Comparison of ENCODE assay signal across 28 cellular contexts in genomic region chr5:145738227-145738626, GRCh38.
"Had no signal": no experiment of that assay in that cellular context is flagged by ENCODE, and none has a peak within 500 bp of the region (broad histone marks: within the 10 kb centered on the region; RNA-seq: fewer than 3 reads in every experiment).

No MANE protein-coding gene starts in this region.

- DNase-seq: cortex of kidney; effector CD8-positive, alpha-beta T cell; effector memory CD8-positive, alpha-beta T cell; endodermal cell; erythroblast; esophagus squamous epithelium; foreskin fibroblast; foreskin melanocyte; gastrocnemius medialis; glutamatergic neuron; head of caudate nucleus; heart right ventricle; hippocampal formation; left cardiac atrium; left lung; left ventricle myocardium superior; lower lobe of right lung; mesenchymal stem cell; naive B cell; naive thymus-derived CD8-positive, alpha-beta T cell had no signal

- H3K4me1 Mint-ChIP-seq: endodermal cell; mesothelial cell of epicardium; naive B cell; naive thymus-derived CD8-positive, alpha-beta T cell had no signal

- H3K27ac ChIP-seq: epithelial cell of prostate, esophagus squamous epithelium, gastrocnemius medialis, heart right ventricle, left lung, lower lobe of right lung had no signal

- H3K4me1 ChIP-seq: esophagus squamous epithelium, gastrocnemius medialis, heart right ventricle, left lung, lower lobe of right lung had no signal

- ATAC-seq: effector memory CD8-positive, alpha-beta T cell; esophagus mucosa; gastrocnemius medialis; heart right ventricle; left cardiac atrium; left lung; left ventricle myocardium superior; lower lobe of right lung; naive thymus-derived CD8-positive, alpha-beta T cell had no signal

- H3K27me3 ChIP-seq: esophagus squamous epithelium, gastrocnemius medialis, heart right ventricle, left lung had no signal

- H3K4me3 Mint-ChIP-seq: dendritic cell treated with granulocyte-macrophage colony-stimulating factor and Interleukin-4, amounts not matched to agents 40 ng/mL and 50 ng/mL, for 4 days; effector memory CD8-positive, alpha-beta T cell; endodermal cell; mesothelial cell of epicardium; naive B cell had no signal

- H3K27me3 Mint-ChIP-seq: dendritic cell treated with granulocyte-macrophage colony-stimulating factor and Interleukin-4, amounts not matched to agents 40 ng/mL and 50 ng/mL, for 4 days; effector memory CD8-positive, alpha-beta T cell; naive B cell; naive thymus-derived CD8-positive, alpha-beta T cell had no signal

- FAIRE-seq: endometrium, islet of Langerhans, keratinocyte had no signal

- H3K9me3 Mint-ChIP-seq: effector memory CD8-positive, alpha-beta T cell had no signal

- H3K36me3 ChIP-seq: esophagus squamous epithelium, gastrocnemius medialis, left lung, lower lobe of right lung had no signal

- H3K27ac Mint-ChIP-seq: dendritic cell treated with granulocyte-macrophage colony-stimulating factor and Interleukin-4, amounts not matched to agents 40 ng/mL and 50 ng/mL, for 4 days; effector memory CD8-positive, alpha-beta T cell; endodermal cell; mesothelial cell of epicardium; naive thymus-derived CD8-positive, alpha-beta T cell had no signal

- H3K9me3 ChIP-seq: esophagus squamous epithelium, gastrocnemius medialis, lower lobe of right lung, mucosa of descending colon had no signal

- H3K4me3 ChIP-seq: esophagus squamous epithelium, gastrocnemius medialis, heart right ventricle, left lung, lower lobe of right lung, mucosa of descending colon had no signal
